22 cellular contexts compared by ENCODE assay signal in genomic region chr3:157530637-157531300, GRCh38. TPM values are rescaled to one million over a fixed set of nuclear protein-coding genes. Genes with fewer than 3 reads are reported as not detected.
DNase-seq lines count a peak whose midpoint lies in the region; ATAC-seq, FAIRE-seq and TF ChIP-seq lines count a peak whose summit lies in the region.
"Had no signal": no experiment of that assay in that cellular context is flagged by ENCODE, and none has a peak within 500 bp of the region (broad histone marks: within the 10 kb centered on the region; RNA-seq: fewer than 3 reads in every experiment).

No MANE protein-coding gene starts in this region.

- H3K4me2 ChIP-seq in astrocyte (ENCODE audit: low read length): peak overlapping the region; percentile 86
- no peak overlapping the region for H3K4me2 ChIP-seq in neuronal stem cell (ENCODE audit: insufficient read depth, low read length, poor library complexity, severe bottlenecking)

- DNase-seq in Right ventricle myocardium inferior (ENCODE audit: missing footprints) (peak; percentile 52), heart left ventricle (no peak), astrocyte (ENCODE audit: low read depth) (peak; percentile 73), fibroblast of pulmonary artery (ENCODE audit: low read depth) (peak; percentile 65), neuronal stem cell (ENCODE audit: low spot score) (no peak), NOMO-1 treated with DMSO at 0.1 percent for 48 hours (lab: John Stamatoyannopoulos, UW; ENCODE audit: unreplicated experiment) (no peak), T-helper 2 cell (no peak)
- DNase-seq: activated CD4-positive, alpha-beta T cell treated with anti-CD3 and anti-CD28 coated beads for 4 hours; C1 segment of cervical spinal cord; effector memory CD8-positive, alpha-beta T cell; hippocampal formation; NCI-H526; Right ventricle myocardium superior; stimulated activated CD8-positive, alpha-beta memory T cell treated with anti-CD3 and anti-CD28 coated beads, Interleukin-4, amount 100 ng/mL, for 48 hours; substantia nigra; uterus had no signal

- H3K27ac ChIP-seq in heart left ventricle (no peak overlapping the region), astrocyte (ENCODE audit: low read depth, low read length) (peak overlapping the region; percentile 89), neuronal stem cell (replicated peaks; ENCODE audit: low read length) (no peak overlapping the region)
- H3K27ac ChIP-seq: right atrium auricular region, uterus had no signal

- TF ChIP-seq POLR2A in heart left ventricle (IDR thresholded peaks at IDR 0.05): no peak

- no peaks in the 10 kb centered on the region for H3K79me1 ChIP-seq in neuronal stem cell (ENCODE audit: low read depth, low read length)

- H3K4me1 ChIP-seq in heart left ventricle: peaks cover 0 to 8% (median 0%) of the 10 kb centered on the region in 12 donors
- H3K4me1 ChIP-seq in astrocyte (ENCODE audit: insufficient read depth, low read length): peaks cover 59% of the 10 kb centered on the region
- H3K4me1 ChIP-seq in neuronal stem cell (ENCODE audit: control insufficient read depth in 2 of 2, insufficient read depth in 1 of 2, low read depth in 1 of 2, low read length in 2 of 2): peaks cover 4 to 7% of the 10 kb centered on the region in 2 donors
- H3K4me1 ChIP-seq: right atrium auricular region, uterus had no signal

- H2AK5ac ChIP-seq in neuronal stem cell (ENCODE audit: low read depth, low read length): no peak overlapping the region

- H2BK12ac ChIP-seq in neuronal stem cell (ENCODE audit: low read length): no peak overlapping the region

- peak overlapping the region; percentile 81 for H3K9ac ChIP-seq in astrocyte (ENCODE audit: low read length)
- H3K9ac ChIP-seq in neuronal stem cell (ENCODE audit: low read depth, low read length, poor library complexity): no peak overlapping the region

- no peak overlapping the region for H3K4me3 Mint-ChIP-seq in astrocyte (ENCODE audit: unreplicated experiment)
- H3K4me3 Mint-ChIP-seq: activated naive CD4-positive, alpha-beta T cell treated with anti-CD3 and anti-CD28 coated beads, Interleukin-2, amount 50 U/mL, for 24 hours; effector memory CD8-positive, alpha-beta T cell had no signal

- intact Hi-C loops in Right ventricle myocardium inferior (cut with DNase I) (no loop called here), heart left ventricle (cut with DNase I) (loop anchor here in 5 of 10 donors (5.0 to 10.0 kb wide), 3 partner anchors 42 to 1002 kb away; no protein-coding TSS in a partner anchor)

- no peaks in the 10 kb centered on the region for H3K27me3 Mint-ChIP-seq in astrocyte (ENCODE audit: low read depth, unreplicated experiment)
- H3K27me3 Mint-ChIP-seq: effector memory CD8-positive, alpha-beta T cell had no signal

- no peak overlapping the region for H3K14ac ChIP-seq in neuronal stem cell (ENCODE audit: low read length)

- H3K4me3 ChIP-seq in heart left ventricle (no peak overlapping the region), astrocyte (ENCODE audit: insufficient read depth, low read depth, low read length) (peak overlapping the region; percentile 67), fibroblast of pulmonary artery (replicated peaks; ENCODE audit: low read depth, low read length) (peak overlapping the region; percentile 41), neuronal stem cell (ENCODE audit: low read length in 2 of 2) (no peak overlapping the region)
- H3K4me3 ChIP-seq: lung, right atrium auricular region, uterus had no signal

- no peaks in the 10 kb centered on the region for H3K36me3 ChIP-seq in heart left ventricle
- H3K36me3 ChIP-seq in astrocyte (ENCODE audit: insufficient read depth, low read length): no peaks in the 10 kb centered on the region
- no peaks in the 10 kb centered on the region for H3K36me3 ChIP-seq in neuronal stem cell (replicated peaks in 1 of 2; ENCODE audit: control insufficient read depth in 2 of 2, insufficient read depth in 2 of 2, low read length in 2 of 2)
- H3K36me3 ChIP-seq: right atrium auricular region, uterus had no signal

- H3K4me1 Mint-ChIP-seq in astrocyte (ENCODE audit: low read depth, unreplicated experiment): peaks cover 18% of the 10 kb centered on the region
- H3K4me1 Mint-ChIP-seq: activated naive CD4-positive, alpha-beta T cell treated with anti-CD3 and anti-CD28 coated beads, Interleukin-2, amount 50 U/mL, for 24 hours had no signal

- H2BK15ac ChIP-seq in neuronal stem cell (ENCODE audit: low read length): no peak overlapping the region

- H2BK120ac ChIP-seq in neuronal stem cell (ENCODE audit: low read depth, low read length): no peak overlapping the region

- no peaks in the 10 kb centered on the region for H4K20me1 ChIP-seq in astrocyte (ENCODE audit: insufficient read depth, low read length)

- no peak overlapping the region for H3K4ac ChIP-seq in neuronal stem cell (ENCODE audit: low read length)

- ATAC-seq in Right ventricle myocardium inferior: no peak
- ATAC-seq in heart left ventricle: no peak
- no peak for ATAC-seq in HG03139 (IDR thresholded peaks at IDR 0.05; ENCODE audit: unreplicated experiment)
- ATAC-seq: effector memory CD8-positive, alpha-beta T cell; HCT116 had no signal

- WGBS in heart left ventricle, 4 donors: 80 to 83% (median 81%) methylated on average over 5 of the region's 5 CpGs
- WGBS in neuronal stem cell (ENCODE audit: extremely low coverage in 2 of 2, insufficient read length in 2 of 2, insufficient replicate concordance in 1 of 2), 2 donors: no CpG with 5 or more reads among the region's 5 CpGs

- H2BK5ac ChIP-seq in neuronal stem cell (ENCODE audit: low read length): no peak overlapping the region

- peak; percentile 84 for FAIRE-seq in astrocyte (lab: Jason Lieb, UNC)
- FAIRE-seq: islet of Langerhans had no signal

- peaks cover 56% of the 10 kb centered on the region for H3K79me2 ChIP-seq in astrocyte (ENCODE audit: insufficient read depth, low read length)

- H2AFZ ChIP-seq in astrocyte (ENCODE audit: low read depth, low read length): peak overlapping the region; percentile 24
- H2AFZ ChIP-seq in neuronal stem cell (ENCODE audit: low read length): no peak overlapping the region

- H4K8ac ChIP-seq in neuronal stem cell (ENCODE audit: low read depth, low read length): no peak overlapping the region

- H3K36me3 Mint-ChIP-seq in astrocyte (ENCODE audit: low read depth, unreplicated experiment): no peaks in the 10 kb centered on the region
- H3K36me3 Mint-ChIP-seq: activated naive CD4-positive, alpha-beta T cell treated with anti-CD3 and anti-CD28 coated beads, Interleukin-2, amount 50 U/mL, for 24 hours had no signal

- H3K23ac ChIP-seq in neuronal stem cell (ENCODE audit: low read depth, low read length, poor library complexity): no peak overlapping the region

- no peak overlapping the region for H3K18ac ChIP-seq in neuronal stem cell (ENCODE audit: low read length)

- peak overlapping the region; percentile 55 for H3K27ac Mint-ChIP-seq in astrocyte (ENCODE audit: unreplicated experiment)
- H3K27ac Mint-ChIP-seq: activated naive CD4-positive, alpha-beta T cell treated with anti-CD3 and anti-CD28 coated beads, Interleukin-2, amount 50 U/mL, for 24 hours; effector memory CD8-positive, alpha-beta T cell had no signal

- no peaks in the 10 kb centered on the region for H3K9me3 ChIP-seq in heart left ventricle
- no peaks in the 10 kb centered on the region for H3K9me3 ChIP-seq in astrocyte (ENCODE audit: insufficient read depth, low read depth, low read length)
- H3K9me3 ChIP-seq in neuronal stem cell (replicated peaks in 1 of 2; ENCODE audit: control insufficient read depth in 2 of 2, insufficient read depth in 1 of 2, low read depth in 1 of 2, low read length in 2 of 2): peaks cover 2% of the 10 kb centered on the region in 2 donors
- H3K9me3 ChIP-seq: right atrium auricular region, uterus had no signal

- no peak overlapping the region for H4K91ac ChIP-seq in neuronal stem cell (ENCODE audit: low read depth, low read length, poor library complexity)

- H3K27me3 ChIP-seq in heart left ventricle (no peaks in the 10 kb centered on the region), astrocyte (ENCODE audit: insufficient read depth, low read length) (no peaks in the 10 kb centered on the region), neuronal stem cell (ENCODE audit: control insufficient read depth in 3 of 3, insufficient read depth in 3 of 3, low read depth in 1 of 3, low read length in 3 of 3) (no peaks in the 10 kb centered on the region)
- H3K27me3 ChIP-seq: right atrium auricular region, uterus had no signal

- no peak for TF ChIP-seq CTCF in heart left ventricle (IDR thresholded peaks at IDR 0.05)
- TF ChIP-seq CTCF in astrocyte (IDR thresholded peaks at IDR 0.05; ENCODE audit: insufficient read depth, low read depth, low read length): no peak
- TF ChIP-seq CTCF in fibroblast of pulmonary artery (IDR thresholded peaks at IDR 0.05; ENCODE audit: low read length, missing control alignments): no peak

- no peaks in the 10 kb centered on the region for H3K9me3 Mint-ChIP-seq in astrocyte (ENCODE audit: unreplicated experiment)
- H3K9me3 Mint-ChIP-seq: activated naive CD4-positive, alpha-beta T cell treated with anti-CD3 and anti-CD28 coated beads, Interleukin-2, amount 50 U/mL, for 24 hours; effector memory CD8-positive, alpha-beta T cell had no signal

RNA-seq across cellular contexts. Expression of gene VEPH1, which starts 27.6 kb away (rescaled TPM):
- total RNA-seq in Right ventricle myocardium inferior: 0.41 TPM
- under 1 TPM in 4 of 9 donors, not detected in 5; 0.40 to 0.79 (median 0.45) TPM for total RNA-seq in heart left ventricle
- under 1 TPM in 1 of 2 donors, not detected in 1; 0.46 TPM for polyA plus RNA-seq in heart left ventricle
- 9.3 and 9.4 TPM in 2 replicates for total RNA-seq in astrocyte
- polyA plus RNA-seq in neuronal stem cell (2013, experiment 1 of 2): 5.5 TPM
- polyA plus RNA-seq in neuronal stem cell (2013, experiment 2 of 2): 5.1 TPM
- total RNA-seq: Right ventricle myocardium superior had no signal

Comparison
In these comparisons a context has a peak if more than half of its experiments do, and no peak if none do; other contexts are left out.
1. DNase-seq: peak in Right ventricle myocardium inferior (single experiment), astrocyte (single experiment) and fibroblast of pulmonary artery (single experiment); none in heart left ventricle (0 of 5), neuronal stem cell (single experiment), NOMO-1 treated with DMSO at 0.1 percent for 48 hours (single experiment) and T-helper 2 cell (0 of 5).
2. H3K4me3 ChIP-seq: peak in astrocyte (single experiment) and fibroblast of pulmonary artery (single experiment); none in heart left ventricle (0 of 12) and neuronal stem cell (0 of 2).